In the genomic region with DNA sequence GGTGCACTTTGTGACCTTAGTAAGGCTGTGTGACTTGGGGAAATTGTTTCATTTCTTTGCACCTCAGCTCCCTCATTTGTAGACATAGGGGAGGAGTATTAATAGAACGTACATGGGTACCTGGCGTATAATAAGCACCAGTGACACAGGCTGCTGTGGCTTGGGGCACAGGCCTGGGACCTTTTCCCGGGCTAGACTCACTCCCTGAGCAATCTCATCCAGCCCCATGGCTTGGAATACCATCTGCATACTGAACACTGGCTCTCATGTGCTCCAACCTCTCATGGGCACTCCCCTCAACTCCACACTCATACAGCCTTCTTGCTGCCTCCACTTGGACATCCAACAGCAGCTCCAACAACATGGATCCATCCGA, we compare ENCODE assay signal across 13 cellular contexts. TPM values are rescaled to one million over a fixed set of nuclear protein-coding genes. Genes with fewer than 3 reads are reported as not detected.
DNase-seq lines count a peak whose midpoint lies in the region; ATAC-seq, FAIRE-seq and TF ChIP-seq lines count a peak whose summit lies in the region.
"Had no signal": no experiment of that assay in that cellular context is flagged by ENCODE, and none has a peak within 500 bp of the region (broad histone marks: within the 10 kb centered on the region; RNA-seq: fewer than 3 reads in every experiment).

No MANE protein-coding gene starts in this region.

- peaks cover 55% of the 10 kb centered on the region for H3K4me1 Mint-ChIP-seq in dendritic cell treated with granulocyte-macrophage colony-stimulating factor and Interleukin-4, amounts not matched to agents 40 ng/mL and 50 ng/mL, for 4 days (ENCODE audit: low read depth)

- no peak overlapping the region for H4K5ac ChIP-seq in mesendoderm (ENCODE audit: low read length)

- peak overlapping the region; percentile 94 for H3K27ac Mint-ChIP-seq in dendritic cell treated with granulocyte-macrophage colony-stimulating factor and Interleukin-4, amounts not matched to agents 40 ng/mL and 50 ng/mL, for 4 days
- H3K27ac Mint-ChIP-seq: activated CD4-positive, alpha-beta T cell treated with anti-CD3 and anti-CD28 coated beads for 36 hours; CD8-positive, alpha-beta T cell; GM23338 had no signal

- peak overlapping the region; percentile 73 for H2AK5ac ChIP-seq in mesendoderm (ENCODE audit: low read length)

- no peak overlapping the region for H3K23ac ChIP-seq in mesendoderm (ENCODE audit: low read length)

- H3K4me1 ChIP-seq in mesendoderm (ENCODE audit: control insufficient read depth, low read depth, low read length): peaks cover 5% of the 10 kb centered on the region
- H3K4me1 ChIP-seq in testis: peaks cover 35% of the 10 kb centered on the region

- peak overlapping the region; percentile 37 for H3K56ac ChIP-seq in mesendoderm (ENCODE audit: low read length)

- no peak for TF ChIP-seq POLR2A in testis (IDR thresholded peaks at IDR 0.05)

- intact Hi-C loops in dendritic cell treated with granulocyte-macrophage colony-stimulating factor and Interleukin-4, amounts not matched to agents 40 ng/mL and 50 ng/mL, for 4 days (cut with micrococcal nuclease): no loop called here
- intact Hi-C loops in testis (cut with DNase I; ENCODE audit: low total_unique reads): loop anchor here (10.0 kb wide), 1 partner anchor 64 kb away; a partner anchor contains a TSS

- H2BK15ac ChIP-seq in mesendoderm (replicated peaks; ENCODE audit: low read depth): no peak overlapping the region

- H3K36me3 Mint-ChIP-seq in dendritic cell treated with granulocyte-macrophage colony-stimulating factor and Interleukin-4, amounts not matched to agents 40 ng/mL and 50 ng/mL, for 4 days (ENCODE audit: low read depth): peaks cover 11% of the 10 kb centered on the region
- H3K36me3 Mint-ChIP-seq: CD8-positive, alpha-beta T cell had no signal

- no peak overlapping the region for H3K27ac ChIP-seq in mesendoderm (ENCODE audit: low read depth, low read length)
- peak overlapping the region; percentile 79 for H3K27ac ChIP-seq in substantia nigra (ENCODE audit: low read depth, low read length, poor library complexity, severe bottlenecking)
- H3K27ac ChIP-seq in testis: no peak overlapping the region

- H3K79me1 ChIP-seq in mesendoderm (ENCODE audit: low read length): peaks cover 5% of the 10 kb centered on the region

- WGBS in mesendoderm (ENCODE audit: extremely low coverage, insufficient coverage, low lambda C conversion rate): no CpG with 5 or more reads among the region's 4 CpGs
- 75 to 82% methylated on average over 1 to 4 of the region's 4 CpGs for WGBS in testis, 2 donors

- H3K36me3 ChIP-seq in mesendoderm (ENCODE audit: control insufficient read depth, insufficient read depth, low read length): no peaks in the 10 kb centered on the region
- no peaks in the 10 kb centered on the region for H3K36me3 ChIP-seq in testis (ENCODE audit: low read depth, missing control alignments)

- TF ChIP-seq CTCF in testis (IDR thresholded peaks at IDR 0.05): no peak

- no peak overlapping the region for H3K4me3 Mint-ChIP-seq in dendritic cell treated with granulocyte-macrophage colony-stimulating factor and Interleukin-4, amounts not matched to agents 40 ng/mL and 50 ng/mL, for 4 days
- H3K4me3 Mint-ChIP-seq: activated CD4-positive, alpha-beta T cell treated with anti-CD3 and anti-CD28 coated beads for 36 hours; CD8-positive, alpha-beta T cell; GM23338 had no signal

- no peak overlapping the region for H3K4me2 ChIP-seq in mesendoderm (ENCODE audit: low read length)
- H3K4me2 ChIP-seq: GM23338 had no signal

- H3K18ac ChIP-seq in mesendoderm (ENCODE audit: low read length): no peak overlapping the region

- ATAC-seq in HG03045 (IDR thresholded peaks at IDR 0.05; ENCODE audit: unreplicated experiment): no peak
- ATAC-seq: activated CD4-positive, alpha-beta T cell treated with anti-CD3 and anti-CD28 coated beads for 36 hours; CD8-positive, alpha-beta T cell; GM23338 had no signal

- no peaks in the 10 kb centered on the region for H3K9me3 Mint-ChIP-seq in dendritic cell treated with granulocyte-macrophage colony-stimulating factor and Interleukin-4, amounts not matched to agents 40 ng/mL and 50 ng/mL, for 4 days
- H3K9me3 Mint-ChIP-seq: CD8-positive, alpha-beta T cell; GM23338 had no signal

- no peak overlapping the region for H3K9ac ChIP-seq in mesendoderm (ENCODE audit: low read length)

- no peak overlapping the region for H3K4me3 ChIP-seq in mesendoderm (ENCODE audit: low read length)
- no peak overlapping the region for H3K4me3 ChIP-seq in testis
- H3K4me3 ChIP-seq: GM23338 had no signal

- H2BK5ac ChIP-seq in mesendoderm (ENCODE audit: low read length): no peak overlapping the region

- no peak overlapping the region for H2BK120ac ChIP-seq in mesendoderm (ENCODE audit: low read depth, low read length)

- no peaks in the 10 kb centered on the region for H3K27me3 Mint-ChIP-seq in dendritic cell treated with granulocyte-macrophage colony-stimulating factor and Interleukin-4, amounts not matched to agents 40 ng/mL and 50 ng/mL, for 4 days
- H3K27me3 Mint-ChIP-seq: activated CD4-positive, alpha-beta T cell treated with anti-CD3 and anti-CD28 coated beads for 36 hours had no signal

- peak; percentile 91 for FAIRE-seq in HTR-8/SVneo (lab: Jason Lieb, UNC)

- no peak overlapping the region for H3K4ac ChIP-seq in mesendoderm (ENCODE audit: low read depth, low read length)

- H3K79me2 ChIP-seq in mesendoderm (ENCODE audit: control insufficient read depth, insufficient read depth, low read length): no peaks in the 10 kb centered on the region

- H3K9me3 ChIP-seq in testis: no peaks in the 10 kb centered on the region

- H3K27me3 ChIP-seq in mesendoderm (ENCODE audit: insufficient read depth, low read length, poor library complexity) (no peaks in the 10 kb centered on the region), testis (no peaks in the 10 kb centered on the region)

- H4K8ac ChIP-seq in mesendoderm (ENCODE audit: low read depth, low read length): no peak overlapping the region

- DNase-seq in HTR-8/SVneo (ENCODE audit: insufficient read length, low spot score): no peak
- no peak for DNase-seq in mesendoderm
- DNase-seq in substantia nigra (lab: John Stamatoyannopoulos, UW): peak in 2 of 49 donors; percentile 35 to 65
- no peak for DNase-seq in iPS-NIHi7 (ENCODE audit: extremely low spot score)
- DNase-seq in GF-D8 (lab: John Stamatoyannopoulos, UW): no peak
- no peak for DNase-seq in testis
- DNase-seq: activated CD4-positive, alpha-beta T cell treated with anti-CD3 and anti-CD28 coated beads for 36 hours; CD8-positive, alpha-beta T cell; NCI-H1417 treated with DMSO at 0.1 percent for 48 hours; NCI-H82 had no signal

RNA-seq across cellular contexts. Expression of a gene that starts 41.0 kb away (rescaled TPM):
- polyA plus RNA-seq in mesendoderm (2013, experiment 1 of 2): 33.9 TPM
- 35.9 TPM for polyA plus RNA-seq in mesendoderm (2013, experiment 2 of 2)
- 10 to 100 TPM; 14.1 to 25.1 TPM for total RNA-seq in testis
- polyA plus RNA-seq in testis (ENCODE audit: insufficient read depth, low read depth, low replicate concordance): 57.4 TPM
